ENCODE assay signal across 8 cellular contexts in genomic region chr7:156616269-156617202, GRCh38. TPM values are rescaled to one million over a fixed set of nuclear protein-coding genes. Genes with fewer than 3 reads are reported as not detected.
DNase-seq lines count a peak whose midpoint lies in the region; ATAC-seq, FAIRE-seq and TF ChIP-seq lines count a peak whose summit lies in the region.
"Had no signal": no experiment of that assay in that cellular context is flagged by ENCODE, and none has a peak within 500 bp of the region (broad histone marks: within the 10 kb centered on the region; RNA-seq: fewer than 3 reads in every experiment).

No MANE protein-coding gene starts in this region.

- H3K36me3 ChIP-seq in MG63 (no peaks in the 10 kb centered on the region), kidney epithelial cell (ENCODE audit: control insufficient read depth, insufficient read depth, low read length) (no peaks in the 10 kb centered on the region), small intestine (ENCODE audit: control insufficient read depth in 2 of 2, insufficient read depth in 2 of 2, low read length in 2 of 2) (no peaks in the 10 kb centered on the region)

- H3K4me1 ChIP-seq in small intestine (ENCODE audit: control insufficient read depth in 2 of 2, insufficient read depth in 1 of 2, low read depth in 1 of 2, low read length in 1 of 2), result peaks cover 0 to 5% of the 10 kb centered on the region in 2 donors

- in situ Hi-C loops in astrocyte of the cerebellum (cut with HindIII; ENCODE audit: low sequenced_read_pairs) (no loop called here), GM13977 (cut with MboI; ENCODE audit: low pct_unique_long_range_greater_than_20kb, low sequenced_read_pairs, unreplicated experiment) (no loop called here)

- H3K4me3 ChIP-seq in MG63 (peak overlapping the region; percentile 36), astrocyte of the cerebellum (ENCODE audit: low read depth, low read length) (peak overlapping the region; percentile 34), kidney epithelial cell (ENCODE audit: low read depth, low read length) (peak overlapping the region; percentile 34), small intestine (ENCODE audit: low read depth in 1 of 2, low read length in 2 of 2) (peak overlapping the region; percentile 14 to 58)

- H3K27me3 ChIP-seq in MG63 (no peaks in the 10 kb centered on the region), kidney epithelial cell (ENCODE audit: control insufficient read depth, insufficient read depth, low read length) (peaks cover 7% of the 10 kb centered on the region), small intestine (ENCODE audit: control insufficient read depth in 2 of 2, insufficient read depth in 2 of 2, low read length in 2 of 2) (peaks cover 0 to 5% of the 10 kb centered on the region in 2 donors)

- DNase-seq in MG63 (peak; percentile 16), astrocyte of the cerebellum (ENCODE audit: low read depth) (no peak), kidney epithelial cell (ENCODE audit: low read depth) (no peak), small intestine (peak; percentile 73), GM13977 (ENCODE audit: low spot score) (no peak)
- DNase-seq: stimulated activated naive CD4-positive, alpha-beta T cell treated with Interleukin-2 at 50 U/mL for 16 hours had no signal

- ATAC-seq in HG02852 (IDR thresholded peaks at IDR 0.05; ENCODE audit: unreplicated experiment) (no peak), GM21529 (IDR thresholded peaks at IDR 0.05; ENCODE audit: unreplicated experiment) (no peak)

- no peak overlapping the region for H3K27ac ChIP-seq in small intestine (ENCODE audit: low read depth in 1 of 2, low read length in 1 of 2)

- no peak for FAIRE-seq in small intestine (lab: Jason Lieb, UNC)

- TF ChIP-seq CTCF in astrocyte of the cerebellum (IDR thresholded peaks at IDR 0.05; ENCODE audit: low read depth, low read length, missing control alignments) (no peak), kidney epithelial cell (IDR thresholded peaks at IDR 0.05; ENCODE audit: insufficient read depth, low read length, poor library complexity, severe bottlenecking) (no peak), GM13977 (IDR thresholded peaks at IDR 0.05; ENCODE audit: extremely low read depth, insufficient read depth, missing control alignments) (no peak)

- WGBS in small intestine, 3 donors, result 6 to 14% (median 7%) methylated on average over 52 to 92 of the region's 92 CpGs

- H3K9me3 ChIP-seq in MG63, result no peaks in the 10 kb centered on the region
- H3K9me3 ChIP-seq in small intestine (ENCODE audit: control insufficient read depth, low read depth), result no peaks in the 10 kb centered on the region

RNA-seq across cellular contexts. Expression of gene RNF32, which starts 24.0 kb away (rescaled TPM):
- 1.8 and 5.2 TPM in 2 replicates for total RNA-seq in MG63 (2014; rRNA removed; shearing (Covaris generic); ENCODE audit: low replicate concordance)
- 0.62 and 0.75 TPM in 2 replicates for total RNA-seq in kidney epithelial cell
- polyA plus RNA-seq in small intestine, result 1 to 10 TPM; 1.1 to 1.6 (median 1.1) TPM

Comparison
In these comparisons a context has a peak if more than half of its experiments do, and no peak if none do; other contexts are left out.
1. DNase-seq: peak in MG63 (single experiment) and small intestine (single experiment); none in astrocyte of the cerebellum (single experiment), kidney epithelial cell (single experiment) and GM13977 (single experiment).
2. Peak in every context shown above with its lines, with median percentiles within 50 percentile points of each other: H3K4me3 ChIP-seq.